Comparison of ENCODE assay signal across 29 cellular contexts in the genomic region with DNA sequence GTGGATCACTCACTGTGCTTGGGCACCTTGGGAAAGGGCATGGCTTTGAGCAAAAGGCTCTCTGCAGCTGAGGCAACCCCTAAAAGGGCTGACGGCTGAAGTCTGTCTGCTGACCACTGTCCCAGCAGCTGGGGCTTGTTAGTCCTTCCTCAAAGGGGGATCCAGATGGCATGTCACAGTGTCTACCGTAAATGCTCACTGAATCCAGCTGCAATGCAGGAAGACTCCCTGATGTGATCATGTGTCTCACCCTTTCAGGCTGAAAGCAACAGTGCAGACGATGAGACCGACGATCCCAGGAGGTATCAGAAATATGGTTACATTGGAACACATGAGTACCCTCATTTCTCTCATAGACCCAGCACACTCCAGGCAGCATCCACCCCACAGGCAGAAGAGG. TPM values are rescaled to one million over a fixed set of nuclear protein-coding genes. Genes with fewer than 3 reads are reported as not detected.
"Had no signal": no experiment of that assay in that cellular context is flagged by ENCODE, and none has a peak within 500 bp of the region (broad histone marks: within the 10 kb centered on the region; RNA-seq: fewer than 3 reads in every experiment).

No MANE protein-coding gene starts in this region.

- H3K36me3 ChIP-seq: cardiac muscle cell had no signal

- H3K4me1 ChIP-seq: ascending aorta had no signal

- H3K9me3 ChIP-seq: ascending aorta had no signal

- H3K27ac ChIP-seq: ascending aorta, cardiac muscle cell, VCaP had no signal

- ATAC-seq: activated CD8-positive, alpha-beta T cell treated with anti-CD3 and anti-CD28 coated beads for 36 hours; activated naive CD8-positive, alpha-beta T cell treated with anti-CD3 and anti-CD28 coated beads, Interleukin-2, amount 50 U/mL, for 24 hours; activated T-cell treated with anti-CD3 and anti-CD28 coated beads, Interleukin-2, amount 50 U/mL, for 4 hours; activated T-cell treated with anti-CD3 and anti-CD28 coated beads, Interleukin-2, amount 50 U/mL, for 72 hours; activated T-helper 17 cell treated with anti-CD3 and anti-CD28 coated beads, Interleukin-2, amount 50 U/mL, for 72 hours had no signal

- DNase-seq: activated B cell treated with CpG ODN at 0.5 μM for 24 hours; activated CD4-positive, alpha-beta memory T cell treated with anti-CD3 and anti-CD28 coated beads for 36 hours; activated CD4-positive, alpha-beta T cell treated with anti-CD3 and anti-CD28 coated beads for 4 hours; activated CD4-positive, alpha-beta T cell treated with anti-CD3 and anti-CD28 coated beads, Interleukin-2, amount 10 ng/mL, durations not matched to agents 24 days and 14 days; activated CD4-positive, alpha-beta T cell treated with anti-CD3 and anti-CD28 coated beads, Interleukin-2, amount 50 U/mL, for 1 hour; activated CD4-positive, alpha-beta T cell treated with anti-CD3 and anti-CD28 coated beads, Interleukin-2, amount 50 U/mL, for 4 hours; activated CD4-positive, CD25-positive, alpha-beta regulatory T cell treated with anti-CD3 and anti-CD28 coated beads, Interleukin-2, amount 50 U/mL, for 72 hours; activated CD8-positive, alpha-beta T cell treated with anti-CD3 and anti-CD28 coated beads for 36 hours; activated effector memory CD4-positive, alpha-beta T cell treated with anti-CD3 and anti-CD28 coated beads, Interleukin-2, amount 50 U/mL, for 16 hours; activated naive CD4-positive, alpha-beta T cell treated with anti-CD3 and anti-CD28 coated beads, Interleukin-2, amount 10 ng/mL, durations not matched to agents 7 days and 5 days; activated naive CD4-positive, alpha-beta T cell treated with Interleukin-2 at 50 U/mL for 16 hours; activated naive CD8-positive, alpha-beta T cell treated with anti-CD3 and anti-CD28 coated beads, Interleukin-2, amount 10 ng/mL, durations not matched to agents 7 days and 5 days; activated naive CD8-positive, alpha-beta T cell treated with anti-CD3 and anti-CD28 coated beads, Interleukin-2, amount 50 U/mL, for 24 hours; activated T-cell treated with anti-CD3 and anti-CD28 coated beads for 4 hours; activated T-cell treated with anti-CD3 and anti-CD28 coated beads, Interleukin-2, amount 50 U/mL, for 1 hour; activated T-cell treated with anti-CD3 and anti-CD28 coated beads, Interleukin-2, amount 50 U/mL, for 4 hours; activated T-cell treated with anti-CD3 and anti-CD28 coated beads, Interleukin-2, amount 50 U/mL, for 72 hours; amygdala; anterior cingulate cortex; caudate nucleus; cerebellar nuclear complex; T-helper 1 cell; T-helper 2 cell; T-helper 9 cell had no signal

- H3K27me3 ChIP-seq: ascending aorta, cardiac muscle cell had no signal

- H3K4me3 ChIP-seq: ascending aorta, cardiac muscle cell had no signal

RNA-seq across cellular contexts. Expression of a gene that starts 12.4 kb away (rescaled TPM):
- total RNA-seq: cardiac muscle cell, chondrocyte had no signal
- polyA plus RNA-seq: cardiac muscle cell had no signal

RNA-seq across cellular contexts. Expression of a gene that starts 19.1 kb away (rescaled TPM):
- polyA plus RNA-seq: cardiac muscle cell had no signal

RNA-seq across cellular contexts. Expression of a gene that starts 59.2 kb away (rescaled TPM):
- total RNA-seq: cardiac muscle cell had no signal
- polyA plus RNA-seq: cardiac muscle cell had no signal
